In the genomic region with DNA sequence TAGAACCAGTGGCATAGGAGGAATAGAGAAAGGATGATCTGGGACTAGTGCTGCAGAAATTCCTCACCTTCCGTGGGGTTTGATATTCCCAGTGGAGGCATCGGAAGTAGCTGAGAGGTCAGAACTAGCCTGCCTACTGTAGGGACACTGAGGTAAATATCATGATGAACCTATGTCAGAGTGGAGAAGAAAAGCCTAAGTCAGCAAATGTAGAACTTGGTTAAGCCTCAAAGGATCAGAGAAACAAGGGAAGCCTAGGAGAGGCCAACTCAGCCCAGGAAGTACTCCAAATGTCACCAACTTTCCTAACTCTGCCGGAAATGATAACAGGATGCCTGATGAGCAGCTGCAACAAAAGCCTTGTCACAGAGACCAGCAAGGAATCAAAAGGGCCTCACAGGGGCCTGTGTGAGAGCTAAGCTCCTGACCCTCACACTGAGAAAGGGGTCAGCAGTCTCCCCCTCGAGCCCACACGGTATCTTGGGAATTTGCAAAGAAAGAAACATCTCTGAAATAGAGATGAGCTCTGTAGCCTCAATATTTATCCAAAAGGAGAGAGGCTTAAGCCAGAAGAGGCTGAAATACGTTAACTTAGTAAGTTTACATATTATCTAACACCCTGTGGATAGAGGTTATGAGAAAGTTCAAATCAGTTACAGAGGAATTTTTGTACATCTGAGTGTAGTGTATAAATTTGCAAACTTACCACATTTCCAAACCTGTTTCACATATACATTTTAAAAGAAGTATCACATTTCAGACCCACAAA, we compare ENCODE assay signal across 24 cellular contexts.
DNase-seq lines count a peak whose midpoint lies in the region; ATAC-seq and TF ChIP-seq lines count a peak whose summit lies in the region.
"Had no signal": no experiment of that assay in that cellular context is flagged by ENCODE, and none has a peak within 500 bp of the region (broad histone marks: within the 10 kb centered on the region; RNA-seq: fewer than 3 reads in every experiment).

No MANE protein-coding gene starts in this region.

- no peak for ATAC-seq in GM18519 (IDR thresholded peaks at IDR 0.05; ENCODE audit: low FRiP score, unreplicated experiment)
- ATAC-seq: activated naive CD8-positive, alpha-beta T cell treated with anti-CD3 and anti-CD28 coated beads, Interleukin-2, amount 50 U/mL, for 24 hours; CD8-positive, alpha-beta T cell; natural killer cell; stimulated activated memory B cell treated with anti-CD40 and anti-IgM and Interleukin-4, amounts not matched to agents 10 μg/mL and 1 μg/mL and 100 μg/mL, for 72 hours had no signal

- H3K36me3 ChIP-seq in mesenchymal stem cell (ENCODE audit: control insufficient read depth in 1 of 2, insufficient read depth in 2 of 2, low read depth in 1 of 2, low read length in 2 of 2) (no peaks in the 10 kb centered on the region), uterus (no peaks in the 10 kb centered on the region)
- H3K36me3 ChIP-seq: prostate gland, suprapubic skin, vagina had no signal

- no peak overlapping the region for H4K91ac ChIP-seq in mesenchymal stem cell (ENCODE audit: low read length)

- TF ChIP-seq CTCF in choroid plexus epithelial cell (conservative IDR thresholded peaks at IDR 0.05; ENCODE audit: low read depth, low read length): no peak
- no peak for TF ChIP-seq CTCF in uterus (IDR thresholded peaks at IDR 0.05)

- H3K4me2 ChIP-seq in mesenchymal stem cell (ENCODE audit: low read length, poor library complexity, severe bottlenecking): no peak overlapping the region

- H3K79me1 ChIP-seq in mesenchymal stem cell (replicated peaks; ENCODE audit: low read length, poor library complexity, severe bottlenecking): no peaks in the 10 kb centered on the region

- peak overlapping the region in 1 of 2 experiments; percentile 75 for H3K4ac ChIP-seq in mesenchymal stem cell (ENCODE audit: low read depth in 1 of 2, low read length in 2 of 2)

- peak overlapping the region; percentile 7 for H4K8ac ChIP-seq in mesenchymal stem cell (ENCODE audit: low read length)

- H2BK12ac ChIP-seq in mesenchymal stem cell (ENCODE audit: low read length in 2 of 2): peak overlapping the region; percentile 49 to 88

- H2BK15ac ChIP-seq in mesenchymal stem cell (ENCODE audit: low read depth, poor library complexity, severe bottlenecking): no peak overlapping the region

- no peak overlapping the region for H3K23ac ChIP-seq in mesenchymal stem cell (ENCODE audit: low read length in 2 of 2)

- in situ Hi-C loops in SK-MEL-5 (cut with HindIII; ENCODE audit: low pct_unique_long_range_greater_than_20kb, low sequenced_read_pairs): no loop called here

- no peak for TF ChIP-seq POLR2A in uterus (IDR thresholded peaks at IDR 0.05)

- intact Hi-C loops in uterus (cut with DNase I; ENCODE audit: low total_unique reads): no loop called here

- no peak overlapping the region for H3K4me3 ChIP-seq in choroid plexus epithelial cell (ENCODE audit: low read depth, low read length)
- no peak overlapping the region for H3K4me3 ChIP-seq in mesenchymal stem cell (ENCODE audit: insufficient read depth in 1 of 2, low read depth in 1 of 2, low read length in 2 of 2)
- no peak overlapping the region for H3K4me3 ChIP-seq in uterus
- H3K4me3 ChIP-seq: dorsolateral prefrontal cortex, prostate gland, skin epidermis, suprapubic skin, vagina had no signal

- peak overlapping the region; percentile 73 for H2AK5ac ChIP-seq in mesenchymal stem cell (ENCODE audit: low read length, severe bottlenecking)

- peaks cover 3% of the 10 kb centered on the region for H3K4me1 ChIP-seq in mesenchymal stem cell (ENCODE audit: control insufficient read depth, insufficient read depth, low read depth, low read length)
- no peaks in the 10 kb centered on the region for H3K4me1 ChIP-seq in uterus
- H3K4me1 ChIP-seq: prostate gland, suprapubic skin, vagina had no signal

- no peaks in the 10 kb centered on the region for H3K9me3 ChIP-seq in mesenchymal stem cell (ENCODE audit: control insufficient read depth, low read length)
- H3K9me3 ChIP-seq in uterus: no peaks in the 10 kb centered on the region
- H3K9me3 ChIP-seq: prostate gland, suprapubic skin, vagina had no signal

- peak overlapping the region in 1 of 2 experiments; percentile 79 for H3K14ac ChIP-seq in mesenchymal stem cell (ENCODE audit: low read length in 2 of 2)

- H2BK5ac ChIP-seq in mesenchymal stem cell (ENCODE audit: low read depth, low read length, poor library complexity, severe bottlenecking): peak overlapping the region; percentile 90

- H3K18ac ChIP-seq in mesenchymal stem cell (ENCODE audit: low read depth in 1 of 2, low read length in 2 of 2): peak overlapping the region in 1 of 2 experiments; percentile 87

- H3K27ac ChIP-seq in mesenchymal stem cell (ENCODE audit: low read length, poor library complexity, severe bottlenecking): peak overlapping the region; percentile 91
- H3K27ac ChIP-seq in uterus: no peak overlapping the region
- H3K27ac ChIP-seq: dorsolateral prefrontal cortex, prostate gland, skin epidermis, suprapubic skin, vagina had no signal

- H2AFZ ChIP-seq in mesenchymal stem cell (ENCODE audit: low read depth, low read length): peak overlapping the region; percentile 42

- no peaks in the 10 kb centered on the region for H3K27me3 ChIP-seq in mesenchymal stem cell (ENCODE audit: control insufficient read depth in 1 of 2, insufficient read depth in 1 of 2, low read length in 2 of 2)
- no peaks in the 10 kb centered on the region for H3K27me3 ChIP-seq in uterus
- H3K27me3 ChIP-seq: dorsolateral prefrontal cortex, suprapubic skin, vagina had no signal

- peak; percentile 86 for DNase-seq in SK-MEL-5 (ENCODE audit: low read depth, low spot score)
- peak; percentile 87 for DNase-seq in choroid plexus epithelial cell (ENCODE audit: low read depth)
- DNase-seq in mesenchymal stem cell: peak; percentile 60
- DNase-seq in retina: peak; percentile 13
- DNase-seq in uterus: no peak
- no peak for DNase-seq in occipital lobe (lab: John Stamatoyannopoulos, UW)
- DNase-seq: activated CD4-positive, alpha-beta memory T cell treated with anti-CD3 and anti-CD28 coated beads for 36 hours; activated CD4-positive, CD25-positive, alpha-beta regulatory T cell; activated effector memory CD4-positive, alpha-beta T cell treated with anti-CD3 and anti-CD28 coated beads, Interleukin-2, amount 50 U/mL, for 16 hours; activated naive CD8-positive, alpha-beta T cell treated with anti-CD3 and anti-CD28 coated beads, Interleukin-2, amount 50 U/mL, for 24 hours; CD8-positive, alpha-beta T cell; DMS153; dorsolateral prefrontal cortex; erythroblast; MV-4-11; natural killer cell; NCI-H1694; NCI-H2171 treated with DMSO at 0.1 percent for 48 hours had no signal

- H3K9ac ChIP-seq in mesenchymal stem cell (ENCODE audit: low read length): no peak overlapping the region

- H2BK120ac ChIP-seq in mesenchymal stem cell (ENCODE audit: low read depth, low read length): no peak overlapping the region

- 59% methylated on average over 5 of the region's 6 CpGs for WGBS in mesenchymal stem cell

Comparison
In these comparisons a context has a peak if more than half of its experiments do, and no peak if none do; other contexts are left out.
1. DNase-seq: peak in SK-MEL-5 (single experiment), choroid plexus epithelial cell (single experiment), mesenchymal stem cell (single experiment) and retina (single experiment); none in uterus (0 of 2) and occipital lobe (single experiment).